18 cellular contexts compared by ENCODE assay signal in the genomic region with DNA sequence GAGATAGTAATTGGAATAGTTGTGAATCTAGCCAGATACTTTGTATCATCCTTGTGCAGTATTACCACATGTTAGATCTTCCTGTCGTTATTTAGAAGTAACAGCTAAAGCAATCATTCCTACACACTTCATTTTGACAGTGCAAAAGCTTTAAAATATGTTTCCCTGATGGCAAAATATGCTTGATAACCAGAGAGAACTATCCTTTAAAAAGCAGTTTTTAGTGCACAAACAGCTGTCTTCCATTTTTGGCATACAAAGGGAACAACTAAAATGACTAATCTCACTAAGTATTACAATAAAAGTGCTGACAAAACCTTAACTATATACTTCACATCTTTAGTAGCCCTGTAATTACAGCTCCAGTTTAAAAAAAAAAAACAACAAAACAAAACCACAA.
DNase-seq lines count a peak whose midpoint lies in the region; ATAC-seq, FAIRE-seq and TF ChIP-seq lines count a peak whose summit lies in the region.
"Had no signal": no experiment of that assay in that cellular context is flagged by ENCODE, and none has a peak within 500 bp of the region (broad histone marks: within the 10 kb centered on the region; RNA-seq: fewer than 3 reads in every experiment).

No MANE protein-coding gene starts in this region.

- no peak overlapping the region for H3K4me2 ChIP-seq in mesenchymal stem cell (ENCODE audit: low read length, poor library complexity, severe bottlenecking)

- POLR2A ChIA-PET in HEK293 (lab: Yijun Ruan, JAX) = no interaction called here
- POLR2A ChIA-PET in activated CD8-positive, alpha-beta T cell treated with anti-CD3 and anti-CD28 coated beads, Interleukin-2, amount 10 ng/mL, durations not matched to agents 7 days and 5 days (lab: Charles Lee) = interaction anchor here (1.1 to 1.8 kb wide), 2 partner anchors 52 to 151 kb away, joined by 3 to 6 read pairs; no protein-coding TSS in a partner anchor

- H3K4me3 ChIP-seq in HEK293 (ENCODE audit: low read depth, low read length) (no peak overlapping the region), mesenchymal stem cell (ENCODE audit: insufficient read depth in 1 of 2, low read depth in 1 of 2, low read length in 2 of 2) (no peak overlapping the region), psoas muscle (no peak overlapping the region)
- H3K4me3 ChIP-seq: adrenal gland, left ventricle myocardium inferior, tibial artery had no signal

- no peak overlapping the region for H2AFZ ChIP-seq in mesenchymal stem cell (ENCODE audit: low read depth, low read length)

- H3K36me3 ChIP-seq in HEK293 (ENCODE audit: control insufficient read depth in 2 of 2, insufficient read depth in 1 of 2, low read length in 2 of 2) (no peaks in the 10 kb centered on the region), mesenchymal stem cell (ENCODE audit: control insufficient read depth in 1 of 2, insufficient read depth in 2 of 2, low read depth in 1 of 2, low read length in 2 of 2) (no peaks in the 10 kb centered on the region), psoas muscle (ENCODE audit: insufficient read depth in 1 of 2, low read depth in 1 of 2) (no peaks in the 10 kb centered on the region)
- H3K36me3 ChIP-seq: adrenal gland, left ventricle myocardium inferior, tibial artery had no signal

- peaks cover 72% of the 10 kb centered on the region for H3K4me1 Mint-ChIP-seq in activated CD8-positive, alpha-beta T cell treated with anti-CD3 and anti-CD28 coated beads, Interleukin-2, amount 10 ng/mL, durations not matched to agents 7 days and 5 days (ENCODE audit: low read depth)
- H3K4me1 Mint-ChIP-seq in natural killer cell = peaks cover 41 to 60% of the 10 kb centered on the region in 2 donors

- no peaks in the 10 kb centered on the region for H3K79me1 ChIP-seq in mesenchymal stem cell (replicated peaks; ENCODE audit: low read length, poor library complexity, severe bottlenecking)

- H3K9ac ChIP-seq in mesenchymal stem cell (ENCODE audit: low read length) = peak overlapping the region; percentile 29

- intact Hi-C loops in natural killer cell (cut with micrococcal nuclease) = no loop called here
- intact Hi-C loops in psoas muscle (cut with DNase I) = loop anchor here in 1 of 2 donors (5.0 kb wide), 1 partner anchor 35 kb away; no protein-coding TSS in a partner anchor

- 25% methylated on average over 1 of the region's 1 CpG for WGBS in mesenchymal stem cell
- WGBS in psoas muscle, 3 donors = 19 to 45% (median 24%) methylated on average over 1 of the region's 1 CpG

- no peaks in the 10 kb centered on the region for H3K9me3 ChIP-seq in HEK293 (ENCODE audit: control insufficient read depth, insufficient read depth, low read depth, low read length)
- no peaks in the 10 kb centered on the region for H3K9me3 ChIP-seq in mesenchymal stem cell (ENCODE audit: control insufficient read depth, low read length)
- H3K9me3 ChIP-seq in psoas muscle = no peaks in the 10 kb centered on the region
- H3K9me3 ChIP-seq: adrenal gland, left ventricle myocardium inferior, tibial artery had no signal

- DNase-seq in CMK (ENCODE audit: low read depth) (peak; percentile 66), mesenchymal stem cell (no peak), natural killer cell (no peak), psoas muscle (no peak), frontal cortex (ENCODE audit: low spot score in 2 of 2) (no peak)
- no peak for DNase-seq in activated CD8-positive, alpha-beta T cell treated with anti-CD3 and anti-CD28 coated beads, Interleukin-2, amount 10 ng/mL, durations not matched to agents 7 days and 5 days
- DNase-seq: adrenal gland; DMS79 treated with DMSO at 0.1 percent for 48 hours; left ventricle myocardium inferior; NCI-H2171; SHP77 treated with DMSO at 0.1 percent for 48 hours; stimulated activated CD4-positive, alpha-beta T cell treated with anti-CD3 and anti-CD28 coated beads, Interleukin-4, amount 100 ng/mL, for 1 hour; tibial artery had no signal

- H3K27me3 Mint-ChIP-seq in activated CD8-positive, alpha-beta T cell treated with anti-CD3 and anti-CD28 coated beads, Interleukin-2, amount 10 ng/mL, durations not matched to agents 7 days and 5 days (ENCODE audit: low read depth) = no peaks in the 10 kb centered on the region
- no peaks in the 10 kb centered on the region for H3K27me3 Mint-ChIP-seq in natural killer cell (ENCODE audit: low read depth in 2 of 2)
- H3K27me3 Mint-ChIP-seq: natural killer cell treated with Interleukin-12 subunit alpha and Interleukin-12 subunit beta and Interleukin-15 and Interleukin-18, amount 100 ng/mL, for 72 hours had no signal

- peak overlapping the region; percentile 19 for H3K4me3 Mint-ChIP-seq in activated CD8-positive, alpha-beta T cell treated with anti-CD3 and anti-CD28 coated beads, Interleukin-2, amount 10 ng/mL, durations not matched to agents 7 days and 5 days
- no peak overlapping the region for H3K4me3 Mint-ChIP-seq in natural killer cell
- H3K4me3 Mint-ChIP-seq: CD14-positive monocyte; natural killer cell treated with Interleukin-12 subunit alpha and Interleukin-12 subunit beta and Interleukin-15 and Interleukin-18, amount 100 ng/mL, for 72 hours had no signal

- CTCF ChIA-PET in HEK293 (lab: Yijun Ruan, JAX) = no interaction called here
- CTCF ChIA-PET in activated CD8-positive, alpha-beta T cell treated with anti-CD3 and anti-CD28 coated beads, Interleukin-2, amount 10 ng/mL, durations not matched to agents 7 days and 5 days (lab: Charles Lee) = interaction anchor here (0.9 to 1.6 kb wide), 5 partner anchors 25 to 304 kb away, joined by 3 to 6 read pairs (median 3); no protein-coding TSS in a partner anchor

- no peaks in the 10 kb centered on the region for H3K9me3 Mint-ChIP-seq in activated CD8-positive, alpha-beta T cell treated with anti-CD3 and anti-CD28 coated beads, Interleukin-2, amount 10 ng/mL, durations not matched to agents 7 days and 5 days (ENCODE audit: insufficient read depth)
- H3K9me3 Mint-ChIP-seq in natural killer cell = no peaks in the 10 kb centered on the region

- no peak for TF ChIP-seq CTCF in HEK293 (tag by site-specific recombination; IDR thresholded peaks at IDR 0.05)
- no peak for TF ChIP-seq CTCF in natural killer cell (IDR thresholded peaks at IDR 0.05)
- no peak for TF ChIP-seq CTCF in psoas muscle (IDR thresholded peaks at IDR 0.05)

- H3K14ac ChIP-seq in mesenchymal stem cell (ENCODE audit: low read length in 2 of 2) = no peak overlapping the region

- H4K8ac ChIP-seq in mesenchymal stem cell (ENCODE audit: low read length) = no peak overlapping the region

- H3K23ac ChIP-seq in mesenchymal stem cell (ENCODE audit: low read length in 2 of 2) = no peak overlapping the region

- H2BK15ac ChIP-seq in mesenchymal stem cell (ENCODE audit: low read depth, poor library complexity, severe bottlenecking) = no peak overlapping the region

- H3K18ac ChIP-seq in mesenchymal stem cell (ENCODE audit: low read depth in 1 of 2, low read length in 2 of 2) = peak overlapping the region in 1 of 2 experiments; percentile 90

- no peak for ATAC-seq in activated CD8-positive, alpha-beta T cell treated with anti-CD3 and anti-CD28 coated beads, Interleukin-2, amount 10 ng/mL, durations not matched to agents 7 days and 5 days
- ATAC-seq in natural killer cell = no peak
- no peak for ATAC-seq in psoas muscle
- no peak for ATAC-seq in HG02870 (IDR thresholded peaks at IDR 0.05; ENCODE audit: unreplicated experiment)
- ATAC-seq: natural killer cell treated with Interleukin-12 subunit alpha and Interleukin-12 subunit beta and Interleukin-15 and Interleukin-18, amount 100 ng/mL, for 72 hours had no signal

- H3K27ac ChIP-seq in HEK293 (ENCODE audit: extremely low read depth, low read depth, low read length) (no peak overlapping the region), mesenchymal stem cell (ENCODE audit: low read length, poor library complexity, severe bottlenecking) (no peak overlapping the region), psoas muscle (no peak overlapping the region)
- H3K27ac ChIP-seq: left ventricle myocardium inferior, tibial artery had no signal

- H3K27ac Mint-ChIP-seq in activated CD8-positive, alpha-beta T cell treated with anti-CD3 and anti-CD28 coated beads, Interleukin-2, amount 10 ng/mL, durations not matched to agents 7 days and 5 days = peak overlapping the region; percentile 54
- peak overlapping the region in 1 of 2 donors; percentile 38 for H3K27ac Mint-ChIP-seq in natural killer cell
- H3K27ac Mint-ChIP-seq: natural killer cell treated with Interleukin-12 subunit alpha and Interleukin-12 subunit beta and Interleukin-15 and Interleukin-18, amount 100 ng/mL, for 72 hours had no signal

- H2BK5ac ChIP-seq in mesenchymal stem cell (ENCODE audit: low read depth, low read length, poor library complexity, severe bottlenecking) = no peak overlapping the region

- H2BK12ac ChIP-seq in mesenchymal stem cell (ENCODE audit: low read length in 2 of 2) = peak overlapping the region in 1 of 2 experiments; percentile 94

- H4K91ac ChIP-seq in mesenchymal stem cell (ENCODE audit: low read length) = no peak overlapping the region

- H2BK120ac ChIP-seq in mesenchymal stem cell (ENCODE audit: low read depth, low read length) = peak overlapping the region; percentile 82

- FAIRE-seq in frontal cortex (lab: Jason Lieb, UNC) = no peak
- FAIRE-seq: colon had no signal

- H3K4me1 ChIP-seq in HEK293 (ENCODE audit: control insufficient read depth, insufficient read depth, low read length) = no peaks in the 10 kb centered on the region
- peaks cover 4% of the 10 kb centered on the region for H3K4me1 ChIP-seq in mesenchymal stem cell (ENCODE audit: control insufficient read depth, insufficient read depth, low read depth, low read length)
- peaks cover 5% of the 10 kb centered on the region for H3K4me1 ChIP-seq in psoas muscle

- H3K27me3 ChIP-seq in mesenchymal stem cell (ENCODE audit: control insufficient read depth in 1 of 2, insufficient read depth in 1 of 2, low read length in 2 of 2) (no peaks in the 10 kb centered on the region), psoas muscle (ENCODE audit: insufficient read depth in 3 of 3, low read length in 2 of 3) (no peaks in the 10 kb centered on the region)
- H3K27me3 ChIP-seq: adrenal gland, tibial artery had no signal

- H3K36me3 Mint-ChIP-seq in activated CD8-positive, alpha-beta T cell treated with anti-CD3 and anti-CD28 coated beads, Interleukin-2, amount 10 ng/mL, durations not matched to agents 7 days and 5 days (ENCODE audit: low read depth) = peaks cover 47% of the 10 kb centered on the region
- H3K36me3 Mint-ChIP-seq in natural killer cell = peaks cover 4% of the 10 kb centered on the region

- no peak overlapping the region for H3K4ac ChIP-seq in mesenchymal stem cell (ENCODE audit: low read depth in 1 of 2, low read length in 2 of 2)

- H2AK5ac ChIP-seq in mesenchymal stem cell (ENCODE audit: low read length, severe bottlenecking) = no peak overlapping the region

TF ChIP-seq in HEK293, 187 proteins besides CTCF, POLR2A, EP300 and RAD21:
- TF ChIP-seq SP7 (tag by site-specific recombination; IDR thresholded peaks at IDR 0.05) (peak; percentile 80), ZBTB48 (tag by site-specific recombination; IDR thresholded peaks at IDR 0.05) (no peak), GLI2 (tag by site-specific recombination; IDR thresholded peaks at IDR 0.05; ENCODE audit: borderline replicate concordance, low read depth) (no peak)
TF ChIP-seq in HEK293: peak in this region for 1.
